12 cellular contexts compared by ENCODE assay signal in the genomic region with DNA sequence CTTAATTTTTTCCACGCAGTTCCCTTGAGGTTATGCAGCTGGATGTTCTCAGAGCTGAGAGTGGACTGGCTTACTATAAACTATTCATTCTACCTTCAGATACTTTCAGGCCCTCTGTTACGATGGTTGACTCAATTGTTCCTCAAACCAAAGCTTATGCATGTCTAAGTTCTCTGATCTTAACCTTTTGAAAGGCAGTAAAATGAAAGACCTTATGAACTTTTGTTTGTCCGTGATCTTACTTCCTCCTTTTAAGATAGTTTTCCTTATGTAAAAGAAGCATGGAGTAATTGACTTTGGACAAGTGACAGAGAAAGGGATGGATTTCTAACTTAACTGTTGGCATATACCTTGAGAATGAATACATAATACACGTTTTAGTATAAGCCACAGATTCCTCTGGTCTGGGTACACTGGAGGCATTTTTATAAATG.
A peak's percentile ranks its signal among the peaks of the same experiment; 100 is the strongest.
DNase-seq lines count a peak whose midpoint lies in the region; ATAC-seq and TF ChIP-seq lines count a peak whose summit lies in the region.
"Had no signal": no experiment of that assay in that cellular context is flagged by ENCODE, and none has a peak within 500 bp of the region (broad histone marks: within the 10 kb centered on the region; RNA-seq: fewer than 3 reads in every experiment).

No MANE protein-coding gene starts in this region.

- TF ChIP-seq CTCF in BE2C (IDR thresholded peaks at IDR 0.05; ENCODE audit: low read depth, low read length) (no peak), VCaP (conservative IDR thresholded peaks at IDR 0.05) (no peak)

- H3K9ac ChIP-seq in rectal smooth muscle tissue (ENCODE audit: low read length): no peak overlapping the region

- H3K27ac ChIP-seq in VCaP (peak overlapping the region; percentile 88), rectal smooth muscle tissue (ENCODE audit: low read depth, low read length) (peak overlapping the region; percentile 91)

- no peaks in the 10 kb centered on the region for H3K9me3 ChIP-seq in BE2C

- no peak for DNase-seq in BE2C
- DNase-seq in left colon: no peak
- no peak for DNase-seq in activated naive CD4-positive, alpha-beta T cell (lab: John Stamatoyannopoulos, UW)
- DNase-seq in activated CD8-positive, alpha-beta memory T cell treated with anti-CD3 and anti-CD28 coated beads, Interleukin-2, amount 50 U/mL, for 4 hours: no peak
- no peak for DNase-seq in stimulated activated CD4-positive, alpha-beta T cell treated with anti-CD3 and anti-CD28 coated beads, Interleukin-4, amount 100 ng/mL, for 4 hours
- DNase-seq in SKM-1 treated with dmso at 0.1 percent for 144 hours (lab: John Stamatoyannopoulos, UW; ENCODE audit: unreplicated experiment): no peak
- DNase-seq: activated CD4-positive, CD25-positive, alpha-beta regulatory T cell; activated CD8-positive, alpha-beta memory T cell treated with anti-CD3 and anti-CD28 coated beads, Interleukin-2, amount 10 ng/mL, durations not matched to agents 7 days and 5 days; activated naive CD4-positive, alpha-beta T cell treated with anti-CD3 and anti-CD28 coated beads, Interleukin-2, amount 50 U/mL, for 16 hours; T-cell had no signal

- H3K4me3 ChIP-seq in BE2C (ENCODE audit: low read depth, low read length) (peak overlapping the region; percentile 11; the same call in 1 of the 2 replicates), rectal smooth muscle tissue (ENCODE audit: low read length) (peak overlapping the region; percentile 7)

- H3K36me3 ChIP-seq in BE2C (no peaks in the 10 kb centered on the region), rectal smooth muscle tissue (ENCODE audit: control insufficient read depth, insufficient read depth, low read length) (no peaks in the 10 kb centered on the region)

- peak; percentile 56 for ATAC-seq in left colon
- ATAC-seq: activated CD8-positive, alpha-beta memory T cell treated with anti-CD3 and anti-CD28 coated beads, Interleukin-2, amount 10 ng/mL, durations not matched to agents 7 days and 5 days; T-cell had no signal

- H3K27me3 ChIP-seq in BE2C (no peaks in the 10 kb centered on the region), rectal smooth muscle tissue (ENCODE audit: control insufficient read depth, insufficient read depth, low read length) (no peaks in the 10 kb centered on the region)

- intact Hi-C loops in left colon (cut with DNase I, micrococcal nuclease): no loop called here

- H3K4me1 ChIP-seq in BE2C (peaks cover 26% of the 10 kb centered on the region), rectal smooth muscle tissue (ENCODE audit: control insufficient read depth, insufficient read depth, low read length) (peaks cover 31% of the 10 kb centered on the region)
